ENCODE assay signal across 8 cellular contexts in genomic region chr19:5803752-5804515, GRCh38. TPM values are rescaled to one million over a fixed set of nuclear protein-coding genes. Genes with fewer than 3 reads are reported as not detected.
DNase-seq lines count a peak whose midpoint lies in the region; FAIRE-seq and TF ChIP-seq lines count a peak whose summit lies in the region.

No MANE protein-coding gene starts in this region.

- peak overlapping the region; percentile 51 to 68; a peak in 3 of 4 replicates for H3K4me2 ChIP-seq in H1 (ENCODE audit: insufficient read depth in 1 of 2, low read depth in 2 of 2, low read length in 2 of 2)

- POLR2A ChIA-PET in H1 (lab: Charles Lee; ENCODE audit: partially characterized antibody), result interaction anchor here (0.7 to 3.4 kb wide), 15 partner anchors 9 to 171 kb away, joined by 3 to 35 read pairs (median 5); partner anchors contain the start of genes CATSPERD, DUS3L, LONP1 and NDUFA11

- H2BK20ac ChIP-seq in H1 (ENCODE audit: low read length), result peak overlapping the region; percentile 93; the same call in 1 of the 2 replicates

- CTCF ChIA-PET in H1 (lab: Charles Lee; ENCODE audit: partially characterized antibody), result interaction anchor here (0.5 to 2.4 kb wide), 62 partner anchors 9 to 245 kb away, joined by 3 to 58 read pairs (median 5); partner anchors contain the start of genes CAPS, CATSPERD, DUS3L and LONP1

- no peak overlapping the region for H2AK5ac ChIP-seq in H1 (ENCODE audit: low read depth, low read length)

- TF ChIP-seq RAD21 in H1 (IDR thresholded peaks at IDR 0.05 in 1 of 2, conservative IDR thresholded peaks at IDR 0.05 in 1 of 2; ENCODE audit: low read depth in 2 of 2, low read length in 2 of 2), result peak; percentile 88 to 93

- H2BK120ac ChIP-seq in H1 (replicated peaks; ENCODE audit: low read depth, low read length), result peak overlapping the region; percentile 12

- H3K4me1 ChIP-seq in H1 (replicated peaks in 1 of 4; ENCODE audit: control insufficient read depth in 3 of 4, insufficient read depth in 4 of 4, low read length in 3 of 4), result peaks cover 0 to 18% (median 10%) of the 10 kb centered on the region in 4 experiments; a peak in 5 of 7 replicates

- H4K20me1 ChIP-seq in H1 (replicated peaks in 1 of 2; ENCODE audit: control insufficient read depth in 1 of 2, insufficient read depth in 2 of 2, low read length in 2 of 2), result peaks cover 0 to 6% of the 10 kb centered on the region in 2 experiments

- H4K91ac ChIP-seq in H1 (replicated peaks; ENCODE audit: insufficient read length, low read length), result peak overlapping the region; percentile 95

- H4K8ac ChIP-seq in H1 (ENCODE audit: extremely low read depth, insufficient read depth, low read length), result peak overlapping the region; percentile 77

- H3K27me3 ChIP-seq in H1 (replicated peaks in 1 of 4; ENCODE audit: control insufficient read depth in 3 of 4, extremely low read depth in 1 of 4, insufficient read depth in 3 of 4, low read length in 3 of 4), result peaks cover 2 to 16% (median 8%) of the 10 kb centered on the region in 4 experiments; a peak in 6 of 7 replicates

- 8% methylated on average over 30 of the region's 54 CpGs; no CpG with 5 or more reads in 1 of the 2 experiments for WGBS in H1 (ENCODE audit: extremely low coverage in 1 of 2, insufficient coverage in 1 of 2, insufficient read length in 1 of 2, insufficient replicate concordance in 2 of 2, low coverage in 1 of 2, low lambda C conversion rate in 2 of 2, missing lambda C conversion rate in 1 of 2), 2 experiments

- H3K36me3 ChIP-seq in H1 (ENCODE audit: control insufficient read depth in 2 of 4, insufficient read depth in 4 of 4, low read length in 3 of 4), result no peaks in the 10 kb centered on the region

- 0 out of 3 replicates have a peak, but pooled peaks of 1 of the 2 experiments have one; percentile 8 for TF ChIP-seq EP300 in H1 (IDR thresholded peaks at IDR 0.05; ENCODE audit: borderline replicate concordance in 1 of 2, low read depth in 2 of 2, low read length in 2 of 2)

- peak; percentile 85 for FAIRE-seq in GM19239 (lab: Jason Lieb, UNC)
- FAIRE-seq in HTR-8/SVneo (lab: Jason Lieb, UNC), result peak; percentile 48
- FAIRE-seq in H1 (lab: Jason Lieb, UNC), result no peak

- H3K18ac ChIP-seq in H1 (ENCODE audit: extremely low read depth, low read length), result peak overlapping the region; percentile 55

- no peak overlapping the region for H3K14ac ChIP-seq in H1 (ENCODE audit: insufficient read length)

- H2BK5ac ChIP-seq in H1 (ENCODE audit: low read depth, low read length), result peak overlapping the region; percentile 19; the same call in 1 of the 2 replicates

- peak overlapping the region; percentile 2 to 57 (median 15); a peak in 6 of 8 replicates for H3K4me3 ChIP-seq in H1 (ENCODE audit: extremely low read depth in 1 of 4, insufficient read depth in 2 of 4, low read depth in 3 of 4, low read length in 4 of 4)

- H3K56ac ChIP-seq in H1 (replicated peaks; ENCODE audit: insufficient read length, low read depth, low read length), result no peak overlapping the region

- H3K23me2 ChIP-seq in H1 (ENCODE audit: low read depth, low read length), result peaks cover 7% of the 10 kb centered on the region

- peak overlapping the region; percentile 69 for H2AFZ ChIP-seq in H1 (ENCODE audit: low read length)

- H3K27ac ChIP-seq in H1 (ENCODE audit: low read depth, low read length), result no peak overlapping the region

- peak overlapping the region; percentile 92 for H2BK15ac ChIP-seq in H1 (ENCODE audit: low read length)

- TF ChIP-seq CTCF in H1 (IDR thresholded peaks at IDR 0.05; ENCODE audit: control extremely low read depth in 1 of 3, insufficient read depth in 1 of 3, low read depth in 1 of 3, low read length in 3 of 3), result peak; percentile 93 to 99 (median 94)

- no peak for TF ChIP-seq POLR2A in H1 (IDR thresholded peaks at IDR 0.05; ENCODE audit: control extremely low read depth in 1 of 2, low read depth in 2 of 2, low read length in 2 of 2)

- DNase-seq in AG08396 (ENCODE audit: low spot score), result peak; percentile 99
- peak; percentile 100 for DNase-seq in GM19239 (ENCODE audit: insufficient read length, low spot score)
- peak; percentile 92 for DNase-seq in HTR-8/SVneo (ENCODE audit: insufficient read length, low spot score)
- peak; percentile 90 for DNase-seq in NOMO-1 treated with DMSO at 0.1 percent for 48 hours (lab: John Stamatoyannopoulos, UW; ENCODE audit: unreplicated experiment)
- peak; percentile 98 for DNase-seq in activated CD8-positive, alpha-beta memory T cell treated with anti-CD3 and anti-CD28 coated beads for 24 hours
- peak; percentile 88 to 100 for DNase-seq in H1 (ENCODE audit: low read depth in 1 of 2, low spot score in 2 of 2)
- DNase-seq in midbrain (lab: John Stamatoyannopoulos, UW), result peak; percentile 40
- peak; percentile 72 to 75 for DNase-seq in stimulated activated CD8-positive, alpha-beta memory T cell treated with anti-CD3 and anti-CD28 coated beads, Interleukin-4, amount 100 ng/mL, for 4 hours (ENCODE audit: low read depth in 2 of 2, low spot score in 1 of 2)

- H2BK12ac ChIP-seq in H1 (ENCODE audit: low read depth, low read length), result peak overlapping the region; percentile 86; the same call in 1 of the 2 replicates

- H3K9me3 ChIP-seq in H1 (ENCODE audit: insufficient read depth in 2 of 2, low read depth in 1 of 2, low read length in 1 of 2), result no peaks in the 10 kb centered on the region

- H3K79me2 ChIP-seq in H1 (ENCODE audit: control insufficient read depth in 1 of 2, insufficient read depth in 2 of 2, low read length in 2 of 2), result no peaks in the 10 kb centered on the region; a peak in 1 of 4 replicates

- peak overlapping the region; percentile 74 for H3K4ac ChIP-seq in H1 (replicated peaks; ENCODE audit: insufficient read length, low read depth, low read length)

- H3K79me1 ChIP-seq in H1 (ENCODE audit: low read depth, low read length), result peaks cover 4% of the 10 kb centered on the region; the same call in 1 of the 2 replicates

- peak overlapping the region; percentile 57 for H4K5ac ChIP-seq in H1 (ENCODE audit: insufficient read length, low read depth, low read length)

- H3K9ac ChIP-seq in H1 (replicated peaks in 1 of 4; ENCODE audit: extremely low read depth in 1 of 4, low read depth in 3 of 4, low read length in 3 of 4), result no peak overlapping the region; a peak in 1 of 7 replicates

- H3K23ac ChIP-seq in H1 (ENCODE audit: insufficient read length), result no peak overlapping the region

RNA-seq across cellular contexts. Expression of gene NRTN, which starts 0.9 kb away (rescaled TPM):
- total RNA-seq in H1 (2021; fragmentation: NEBNext Ultra II Directional; extraction: Animal tissue kit (Norgen Biotek cat#: 25700)), result 4.6 and 5.3 TPM in 2 replicates
- polyA plus RNA-seq in H1 (2011; rRNA removed), result 3.9 and 5.9 TPM in 2 replicates
- 4.0 TPM for polyA plus RNA-seq in H1 (2011; cell fraction: cytosol; rRNA removed)
- polyA plus RNA-seq in H1 (2011; cell fraction: nucleus; rRNA removed), result 5.5 TPM
- polyA plus RNA-seq in H1 (2012, experiment 1 of 2), result 1.2 to 4.4 TPM (median 4.2 TPM) in 4 replicates
- 2.0 TPM for polyA plus RNA-seq in H1 (2012, experiment 2 of 2)
- polyA plus RNA-seq in H1 (2013, experiment 1 of 2), result 3.0 TPM
- polyA plus RNA-seq in H1 (2013, experiment 2 of 2), result 3.9 TPM
- 1.5 and 1.6 TPM in 2 replicates for polyA minus RNA-seq in H1 (2011; rRNA and poly(A)+ RNA removed)
- 4.6 TPM for polyA minus RNA-seq in H1 (2011; cell fraction: cytosol; rRNA and poly(A)+ RNA removed)
- 5.3 TPM for polyA minus RNA-seq in H1 (2011; cell fraction: nucleus; rRNA and poly(A)+ RNA removed)

RNA-seq across cellular contexts. Expression of gene DUS3L, which starts 13.0 kb away (rescaled TPM):
- total RNA-seq in H1 (2021; fragmentation: NEBNext Ultra II Directional; extraction: Animal tissue kit (Norgen Biotek cat#: 25700)), result 39.1 and 39.4 TPM in 2 replicates
- 37.6 and 45.8 TPM in 2 replicates for polyA plus RNA-seq in H1 (2011; rRNA removed)
- polyA plus RNA-seq in H1 (2011; cell fraction: cytosol; rRNA removed), result 42.4 TPM
- 92.4 TPM for polyA plus RNA-seq in H1 (2011; cell fraction: nucleus; rRNA removed)
- 35.1 to 50.2 TPM (median 40.6 TPM) in 4 replicates for polyA plus RNA-seq in H1 (2012, experiment 1 of 2)
- polyA plus RNA-seq in H1 (2012, experiment 2 of 2), result 36.3 TPM
- 22.4 TPM for polyA plus RNA-seq in H1 (2013, experiment 1 of 2)
- 21.2 TPM for polyA plus RNA-seq in H1 (2013, experiment 2 of 2)
- 15.4 and 18.5 TPM in 2 replicates for polyA minus RNA-seq in H1 (2011; rRNA and poly(A)+ RNA removed)
- polyA minus RNA-seq in H1 (2011; cell fraction: cytosol; rRNA and poly(A)+ RNA removed), result 51.6 TPM
- polyA minus RNA-seq in H1 (2011; cell fraction: nucleus; rRNA and poly(A)+ RNA removed), result 35.5 TPM

RNA-seq across cellular contexts. Expression of gene PRR22, which starts 19.4 kb away (rescaled TPM):
- total RNA-seq in H1 (2021; fragmentation: NEBNext Ultra II Directional; extraction: Animal tissue kit (Norgen Biotek cat#: 25700)), result 2.1 and 3.7 TPM in 2 replicates
- 1.9 and 4.1 TPM in 2 replicates for polyA plus RNA-seq in H1 (2011; rRNA removed)
- polyA plus RNA-seq in H1 (2011; cell fraction: cytosol; rRNA removed), result 2.2 TPM
- polyA plus RNA-seq in H1 (2011; cell fraction: nucleus; rRNA removed), result 15.4 TPM
- polyA plus RNA-seq in H1 (2012, experiment 1 of 2), result 1.6 to 3.3 TPM (median 3.0 TPM) in 4 replicates
- 1.4 TPM for polyA plus RNA-seq in H1 (2012, experiment 2 of 2)
- polyA plus RNA-seq in H1 (2013, experiment 1 of 2), result 5.0 TPM
- 4.0 TPM for polyA plus RNA-seq in H1 (2013, experiment 2 of 2)
- 0.19 TPM in 1 of 2 replicates, not detected in the other for polyA minus RNA-seq in H1 (2011; rRNA and poly(A)+ RNA removed)
- 1.1 TPM for polyA minus RNA-seq in H1 (2011; cell fraction: cytosol; rRNA and poly(A)+ RNA removed)
- 4.5 TPM for polyA minus RNA-seq in H1 (2011; cell fraction: nucleus; rRNA and poly(A)+ RNA removed)

RNA-seq across cellular contexts. Expression of gene FUT6, which starts 35.6 kb away (rescaled TPM):
- not detected in 2 replicates for total RNA-seq in H1 (2021; fragmentation: NEBNext Ultra II Directional; extraction: Animal tissue kit (Norgen Biotek cat#: 25700))
- not detected in 2 replicates for polyA plus RNA-seq in H1 (2011; rRNA removed)
- polyA plus RNA-seq in H1 (2011; cell fraction: cytosol; rRNA removed), result not detected
- not detected for polyA plus RNA-seq in H1 (2011; cell fraction: nucleus; rRNA removed)
- polyA plus RNA-seq in H1 (2012, experiment 1 of 2), result 0.08 TPM in 1 of 4 replicates, not detected in the others
- not detected for polyA plus RNA-seq in H1 (2012, experiment 2 of 2)
- polyA plus RNA-seq in H1 (2013, experiment 1 of 2), result 0.02 TPM
- polyA plus RNA-seq in H1 (2013, experiment 2 of 2), result not detected
- not detected in 2 replicates for polyA minus RNA-seq in H1 (2011; rRNA and poly(A)+ RNA removed)
- not detected for polyA minus RNA-seq in H1 (2011; cell fraction: cytosol; rRNA and poly(A)+ RNA removed)
- not detected for polyA minus RNA-seq in H1 (2011; cell fraction: nucleus; rRNA and poly(A)+ RNA removed)

RNA-seq across cellular contexts. Expression of gene FUT3, which starts 47.3 kb away (rescaled TPM):
- 0.40 and 0.63 TPM in 2 replicates for total RNA-seq in H1 (2021; fragmentation: NEBNext Ultra II Directional; extraction: Animal tissue kit (Norgen Biotek cat#: 25700))
- 0.15 and 0.41 TPM in 2 replicates for polyA plus RNA-seq in H1 (2011; rRNA removed)
- 0.23 TPM for polyA plus RNA-seq in H1 (2011; cell fraction: cytosol; rRNA removed)
- 0.17 TPM for polyA plus RNA-seq in H1 (2011; cell fraction: nucleus; rRNA removed)
- polyA plus RNA-seq in H1 (2012, experiment 1 of 2), result 0.12 to 0.35 TPM (median 0.15 TPM) in 4 replicates
- polyA plus RNA-seq in H1 (2012, experiment 2 of 2), result 0.13 TPM
- 0.51 TPM for polyA plus RNA-seq in H1 (2013, experiment 1 of 2)
- polyA plus RNA-seq in H1 (2013, experiment 2 of 2), result 0.42 TPM
- 0.49 TPM in 1 of 2 replicates, not detected in the other for polyA minus RNA-seq in H1 (2011; rRNA and poly(A)+ RNA removed)
- not detected for polyA minus RNA-seq in H1 (2011; cell fraction: cytosol; rRNA and poly(A)+ RNA removed)
- polyA minus RNA-seq in H1 (2011; cell fraction: nucleus; rRNA and poly(A)+ RNA removed), result not detected

Comparison
In these comparisons a context has a peak if more than half of its experiments do, and no peak if none do; other contexts are left out.
1. DNase-seq: peak in every context shown above with its lines; median percentile 100 in GM19239; 99 in AG08396; 98 in activated CD8-positive, alpha-beta memory T cell treated with anti-CD3 and anti-CD28 coated beads for 24 hours; 94 in H1; 92 in HTR-8/SVneo; 90 in NOMO-1 treated with DMSO at 0.1 percent for 48 hours; 74 in stimulated activated CD8-positive, alpha-beta memory T cell treated with anti-CD3 and anti-CD28 coated beads, Interleukin-4, amount 100 ng/mL, for 4 hours; 40 in midbrain.